Comparison of ENCODE assay signal across 8 cellular contexts in genomic region chr11:22624742-22625447, GRCh38. TPM values are rescaled to one million over a fixed set of nuclear protein-coding genes. Genes with fewer than 3 reads are reported as not detected.
DNase-seq lines count a peak whose midpoint lies in the region; ATAC-seq and TF ChIP-seq lines count a peak whose summit lies in the region.

No MANE protein-coding gene starts in this region.

- POLR2A ChIA-PET in activated CD4-positive, alpha-beta memory T cell treated with anti-CD3 and anti-CD28 coated beads, Interleukin-2, amount 10 ng/mL, durations not matched to agents 7 days and 5 days (lab: Charles Lee), result interaction anchor here (0.5 to 2.6 kb wide), 4 partner anchors 9 to 204 kb away, joined by 3 to 23 read pairs (median 4); partner anchors contain the start of gene SVIP

- peak overlapping the region; percentile 98 for H3K4me3 Mint-ChIP-seq in activated CD4-positive, alpha-beta memory T cell treated with anti-CD3 and anti-CD28 coated beads, Interleukin-2, amount 10 ng/mL, durations not matched to agents 7 days and 5 days
- H3K4me3 Mint-ChIP-seq in endothelial cell (ENCODE audit: unreplicated experiment), result peak overlapping the region; percentile 99

- DNase-seq in GM19238 (ENCODE audit: insufficient read length, low spot score), result peak; percentile 27
- peak; percentile 87 for DNase-seq in NCI-H446 treated with DMSO at 0.1 percent for 48 hours (lab: John Stamatoyannopoulos, UW)
- peak; percentile 65 for DNase-seq in activated CD4-positive, alpha-beta memory T cell treated with anti-CD3 and anti-CD28 coated beads, Interleukin-2, amount 10 ng/mL, durations not matched to agents 7 days and 5 days
- DNase-seq in endothelial cell (ENCODE audit: low spot score), result no peak
- DNase-seq in middle frontal gyrus (ENCODE audit: extremely low spot score, low spot score), result peak; percentile 19
- DNase-seq in stimulated activated CD8-positive, alpha-beta memory T cell treated with anti-CD3 and anti-CD28 coated beads, Interleukin-7, amount 100 ng/mL, for 48 hours (ENCODE audit: extremely low read depth in 1 of 2, low read depth in 1 of 2), result peak; percentile 21 to 47

- H3K36me3 Mint-ChIP-seq in activated CD4-positive, alpha-beta memory T cell treated with anti-CD3 and anti-CD28 coated beads, Interleukin-2, amount 10 ng/mL, durations not matched to agents 7 days and 5 days (ENCODE audit: low read depth), result peaks cover 20% of the 10 kb centered on the region
- no peaks in the 10 kb centered on the region for H3K36me3 Mint-ChIP-seq in endothelial cell (ENCODE audit: low read depth, unreplicated experiment)

- peak overlapping the region; percentile 94 for H3K27ac ChIP-seq in C4-2B

- H3K4me1 Mint-ChIP-seq in activated CD4-positive, alpha-beta memory T cell treated with anti-CD3 and anti-CD28 coated beads, Interleukin-2, amount 10 ng/mL, durations not matched to agents 7 days and 5 days, result peaks cover 26% of the 10 kb centered on the region
- peaks cover 3% of the 10 kb centered on the region for H3K4me1 Mint-ChIP-seq in endothelial cell (ENCODE audit: unreplicated experiment)

- H3K27ac Mint-ChIP-seq in activated CD4-positive, alpha-beta memory T cell treated with anti-CD3 and anti-CD28 coated beads, Interleukin-2, amount 10 ng/mL, durations not matched to agents 7 days and 5 days, result peak overlapping the region; percentile 96
- H3K27ac Mint-ChIP-seq in endothelial cell (ENCODE audit: unreplicated experiment), result peak overlapping the region; percentile 87

- H3K9me3 Mint-ChIP-seq in activated CD4-positive, alpha-beta memory T cell treated with anti-CD3 and anti-CD28 coated beads, Interleukin-2, amount 10 ng/mL, durations not matched to agents 7 days and 5 days, result no peaks in the 10 kb centered on the region
- no peaks in the 10 kb centered on the region for H3K9me3 Mint-ChIP-seq in endothelial cell (ENCODE audit: unreplicated experiment)

- peak; percentile 54 for ATAC-seq in HG03439 (IDR thresholded peaks at IDR 0.05; ENCODE audit: unreplicated experiment)

- CTCF ChIA-PET in activated CD4-positive, alpha-beta memory T cell treated with anti-CD3 and anti-CD28 coated beads, Interleukin-2, amount 10 ng/mL, durations not matched to agents 7 days and 5 days (lab: Charles Lee), result interaction anchor here (0.6 to 1.7 kb wide), 5 partner anchors 8 to 204 kb away, joined by 3 to 6 read pairs (median 3); no protein-coding TSS in a partner anchor

- TF ChIP-seq CTCF in C4-2B (conservative IDR thresholded peaks at IDR 0.05), result peak; percentile 79
- no peak for TF ChIP-seq CTCF in endothelial cell (IDR thresholded peaks at IDR 0.05; ENCODE audit: unreplicated experiment)

- no peaks in the 10 kb centered on the region for H3K27me3 Mint-ChIP-seq in activated CD4-positive, alpha-beta memory T cell treated with anti-CD3 and anti-CD28 coated beads, Interleukin-2, amount 10 ng/mL, durations not matched to agents 7 days and 5 days
- H3K27me3 Mint-ChIP-seq in endothelial cell (ENCODE audit: unreplicated experiment), result no peaks in the 10 kb centered on the region

RNA-seq across cellular contexts. Expression of gene FANCF, which starts 0.7 kb away (rescaled TPM):
- total RNA-seq in activated CD4-positive, alpha-beta memory T cell treated with anti-CD3 and anti-CD28 coated beads, Interleukin-2, amount 10 ng/mL, durations not matched to agents 7 days and 5 days, result 10 to 100 TPM; 13.2 to 13.6 TPM
- total RNA-seq in endothelial cell (ENCODE audit: unreplicated experiment), result 9.3 TPM

RNA-seq across cellular contexts. Expression of gene GAS2, which starts 41.5 kb away (rescaled TPM):
- total RNA-seq in activated CD4-positive, alpha-beta memory T cell treated with anti-CD3 and anti-CD28 coated beads, Interleukin-2, amount 10 ng/mL, durations not matched to agents 7 days and 5 days, result 1 to 10 TPM; 1.1 to 1.2 TPM
- 1.4 TPM for total RNA-seq in endothelial cell (ENCODE audit: unreplicated experiment)
